9 cellular contexts compared by ENCODE assay signal in the genomic region with DNA sequence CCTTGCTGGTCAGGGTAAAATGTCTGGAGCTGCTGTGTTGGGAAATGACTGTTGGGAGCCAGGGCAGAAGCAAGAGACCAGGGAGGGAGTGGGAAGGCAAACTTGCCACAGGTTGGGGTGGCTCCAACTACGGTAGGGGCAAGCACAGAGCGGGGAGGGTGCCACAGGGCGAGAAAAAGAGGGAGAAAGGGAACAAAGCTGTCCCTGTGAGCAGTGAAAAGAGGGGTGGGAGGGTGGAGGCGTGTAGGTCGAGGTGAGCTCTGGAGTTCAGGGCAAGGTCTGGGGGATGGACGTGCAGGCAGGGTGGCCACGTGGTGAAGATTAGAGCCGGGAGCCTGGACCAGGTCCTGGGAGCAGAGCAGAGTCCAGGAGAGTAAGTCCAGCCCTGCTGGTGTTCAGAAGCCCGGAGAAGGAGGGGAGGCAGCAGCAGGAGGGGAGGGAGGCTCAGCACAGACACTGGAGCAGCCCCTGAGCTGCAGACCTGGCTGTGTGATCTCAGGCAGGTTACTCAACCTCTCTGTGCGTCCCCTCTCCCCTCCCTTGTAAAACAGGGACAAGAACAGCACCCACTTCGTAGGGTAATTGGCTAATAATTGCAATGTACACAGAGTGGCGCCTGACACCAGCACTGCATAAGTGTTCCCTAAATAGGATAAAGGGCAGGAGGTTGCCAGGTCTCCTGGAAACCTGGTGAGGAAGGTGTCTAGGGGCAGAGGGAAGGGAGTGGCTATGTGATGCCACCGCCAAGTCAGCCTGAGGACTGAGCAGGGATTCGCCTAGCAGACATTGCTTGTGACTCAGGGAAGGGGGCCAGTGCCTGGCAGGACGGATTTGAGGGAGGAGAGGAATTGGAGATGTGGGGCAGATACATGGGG. TPM values are rescaled to one million over a fixed set of nuclear protein-coding genes. Genes with fewer than 3 reads are reported as not detected.
A peak's percentile ranks its signal among the peaks of the same experiment; 100 is the strongest.
DNase-seq lines count a peak whose midpoint lies in the region; ATAC-seq and TF ChIP-seq lines count a peak whose summit lies in the region.
"Had no signal": no experiment of that assay in that cellular context is flagged by ENCODE, and none has a peak within 500 bp of the region (broad histone marks: within the 10 kb centered on the region; RNA-seq: fewer than 3 reads in every experiment).

No MANE protein-coding gene starts in this region.

- peak overlapping the region; percentile 76 to 90 for H3K27ac Mint-ChIP-seq in natural killer cell treated with Interleukin-12 subunit alpha and Interleukin-12 subunit beta and Interleukin-15 and Interleukin-18, amount 100 ng/mL, for 72 hours
- peak overlapping the region in 1 of 2 donors; percentile 75 for H3K27ac Mint-ChIP-seq in natural killer cell
- peak overlapping the region; percentile 31 for H3K27ac Mint-ChIP-seq in mesothelial cell of epicardium

- intact Hi-C loops in natural killer cell (cut with micrococcal nuclease), result no loop called here

- H3K4me3 Mint-ChIP-seq in natural killer cell treated with Interleukin-12 subunit alpha and Interleukin-12 subunit beta and Interleukin-15 and Interleukin-18, amount 100 ng/mL, for 72 hours, result peak overlapping the region; percentile 38
- no peak overlapping the region for H3K4me3 Mint-ChIP-seq in natural killer cell
- no peak overlapping the region for H3K4me3 Mint-ChIP-seq in mesothelial cell of epicardium

- H3K4me1 Mint-ChIP-seq in natural killer cell treated with Interleukin-12 subunit alpha and Interleukin-12 subunit beta and Interleukin-15 and Interleukin-18, amount 100 ng/mL, for 72 hours (ENCODE audit: low read depth in 2 of 2), result peaks cover 46 to 56% of the 10 kb centered on the region in 2 donors
- H3K4me1 Mint-ChIP-seq in natural killer cell, result peaks cover 17 to 57% of the 10 kb centered on the region in 2 donors
- H3K4me1 Mint-ChIP-seq in mesothelial cell of epicardium, result peaks cover 32% of the 10 kb centered on the region

- DNase-seq in natural killer cell treated with Interleukin-12 subunit alpha and Interleukin-12 subunit beta and Interleukin-15 and Interleukin-18, amount 100 ng/mL, for 72 hours (ENCODE audit: low spot score), result no peak
- no peak for DNase-seq in natural killer cell
- peak; percentile 41 for DNase-seq in amniotic epithelial cell (ENCODE audit: low read depth)
- no peak for DNase-seq in mesothelial cell of epicardium (ENCODE audit: low spot score in 2 of 2, unreplicated experiment in 2 of 2)
- no peak for DNase-seq in Kasumi-1 (lab: John Stamatoyannopoulos, UW)
- no peak for DNase-seq in DMS79 (lab: John Stamatoyannopoulos, UW)
- DNase-seq: NCI-H1694 had no signal

- H3K27me3 Mint-ChIP-seq in natural killer cell treated with Interleukin-12 subunit alpha and Interleukin-12 subunit beta and Interleukin-15 and Interleukin-18, amount 100 ng/mL, for 72 hours, result no peaks in the 10 kb centered on the region
- no peaks in the 10 kb centered on the region for H3K27me3 Mint-ChIP-seq in natural killer cell (ENCODE audit: low read depth in 2 of 2)
- H3K27me3 Mint-ChIP-seq in mesothelial cell of epicardium (ENCODE audit: low read depth), result no peaks in the 10 kb centered on the region

- peaks cover 5% of the 10 kb centered on the region for H3K36me3 Mint-ChIP-seq in natural killer cell treated with Interleukin-12 subunit alpha and Interleukin-12 subunit beta and Interleukin-15 and Interleukin-18, amount 100 ng/mL, for 72 hours
- H3K36me3 Mint-ChIP-seq in natural killer cell (no peaks in the 10 kb centered on the region), mesothelial cell of epicardium (no peaks in the 10 kb centered on the region)

- TF ChIP-seq CTCF in natural killer cell (IDR thresholded peaks at IDR 0.05) (no peak), mesothelial cell of epicardium (IDR thresholded peaks at IDR 0.05; ENCODE audit: unreplicated experiment) (no peak)

- no peak for ATAC-seq in natural killer cell treated with Interleukin-12 subunit alpha and Interleukin-12 subunit beta and Interleukin-15 and Interleukin-18, amount 100 ng/mL, for 72 hours
- no peak for ATAC-seq in natural killer cell
- no peak for ATAC-seq in GM21825 (IDR thresholded peaks at IDR 0.05; ENCODE audit: unreplicated experiment)
- ATAC-seq in GM19463 (IDR thresholded peaks at IDR 0.05; ENCODE audit: unreplicated experiment), result no peak

- no peaks in the 10 kb centered on the region for H3K9me3 Mint-ChIP-seq in natural killer cell treated with Interleukin-12 subunit alpha and Interleukin-12 subunit beta and Interleukin-15 and Interleukin-18, amount 100 ng/mL, for 72 hours
- H3K9me3 Mint-ChIP-seq in natural killer cell (no peaks in the 10 kb centered on the region), mesothelial cell of epicardium (no peaks in the 10 kb centered on the region)

RNA-seq across cellular contexts. Expression of a gene that starts 3.2 kb away (rescaled TPM):
- total RNA-seq in natural killer cell treated with Interleukin-12 subunit alpha and Interleukin-12 subunit beta and Interleukin-15 and Interleukin-18, amount 100 ng/mL, for 72 hours, result 100 to 1,000 TPM; 168 to 241 TPM
- total RNA-seq in natural killer cell, result 100 to 1,000 TPM in 1 of 3 donors, 10 to 100 TPM in 2; 77.3 to 105 (median 91.6) TPM
- 137 to 145 TPM (median 143 TPM) in 3 replicates for total RNA-seq in mesothelial cell of epicardium

RNA-seq across cellular contexts. Expression of a gene that starts 5.4 kb away (rescaled TPM):
- 100 to 1,000 TPM in 1 of 2 donors, 10 to 100 TPM in 1; 86.4 to 174 TPM for total RNA-seq in natural killer cell treated with Interleukin-12 subunit alpha and Interleukin-12 subunit beta and Interleukin-15 and Interleukin-18, amount 100 ng/mL, for 72 hours
- total RNA-seq in natural killer cell (100 to 1,000 TPM; 108 to 126 (median 121) TPM), mesothelial cell of epicardium (190 to 208 TPM (median 201 TPM) in 3 replicates)

RNA-seq across cellular contexts. Expression of a gene that starts 31.4 kb away (rescaled TPM):
- 100 to 1,000 TPM; 320 to 338 TPM for total RNA-seq in natural killer cell treated with Interleukin-12 subunit alpha and Interleukin-12 subunit beta and Interleukin-15 and Interleukin-18, amount 100 ng/mL, for 72 hours
- total RNA-seq in natural killer cell, result 100 to 1,000 TPM; 535 to 601 (median 560) TPM
- total RNA-seq in mesothelial cell of epicardium, result 2.4 to 3.8 TPM (median 3.2 TPM) in 3 replicates

RNA-seq across cellular contexts. Expression of a gene that starts 58.5 kb away (rescaled TPM):
- 10 to 100 TPM; 53.7 to 69.9 TPM for total RNA-seq in natural killer cell treated with Interleukin-12 subunit alpha and Interleukin-12 subunit beta and Interleukin-15 and Interleukin-18, amount 100 ng/mL, for 72 hours
- total RNA-seq in natural killer cell, result 100 to 1,000 TPM in 2 of 3 donors, 10 to 100 TPM in 1; 73.3 to 149 (median 121) TPM
- 18.0 to 22.5 TPM (median 20.1 TPM) in 3 replicates for total RNA-seq in mesothelial cell of epicardium

Comparison
In these comparisons a context has a peak if more than half of its experiments do, and no peak if none do; other contexts are left out.
1. RNA of a gene that starts 31.4 kb away (total RNA-seq): 535 to 601 TPM in natural killer cell and 320 to 338 TPM in natural killer cell treated with Interleukin-12 subunit alpha and Interleukin-12 subunit beta and Interleukin-15 and Interleukin-18, amount 100 ng/mL, for 72 hours; 2.4 to 3.8 TPM in mesothelial cell of epicardium; every median in the first group is over 10 times any median in the second.